In genomic region chr2:176136375-176137248, GRCh38 we compare ENCODE assay signal across 7 cellular contexts. TPM values are rescaled to one million over a fixed set of nuclear protein-coding genes. Genes with fewer than 3 reads are reported as not detected.
DNase-seq lines count a peak whose midpoint lies in the region; ATAC-seq and TF ChIP-seq lines count a peak whose summit lies in the region.
"Had no signal": no experiment of that assay in that cellular context is flagged by ENCODE, and none has a peak within 500 bp of the region (broad histone marks: within the 10 kb centered on the region; RNA-seq: fewer than 3 reads in every experiment).

No MANE protein-coding gene starts in this region.

- peak overlapping the region in 6 of 8 donors; percentile 48 to 77 (median 66) for H3K4me3 Mint-ChIP-seq in CD4-positive, alpha-beta memory T cell

- peak overlapping the region in 2 of 7 donors; percentile 26 to 54 for H3K27ac Mint-ChIP-seq in CD4-positive, alpha-beta memory T cell

- H3K4me1 Mint-ChIP-seq in CD4-positive, alpha-beta memory T cell, result peaks cover 18 to 54% (median 39%) of the 10 kb centered on the region in 4 donors

- H3K9me3 Mint-ChIP-seq in CD4-positive, alpha-beta memory T cell, result peaks cover 0 to 41% (median 34%) of the 10 kb centered on the region in 8 donors

- no peak overlapping the region for H3K27ac ChIP-seq in CD4-positive, alpha-beta memory T cell (ENCODE audit: low read depth, low read length)
- H3K27ac ChIP-seq in RWPE2 (ENCODE audit: poor library complexity, severe bottlenecking), result peak overlapping the region; percentile 50

- no peak for TF ChIP-seq CTCF in RWPE2 (IDR thresholded peaks at IDR 0.05; ENCODE audit: poor library complexity, severe bottlenecking)

- H3K27me3 Mint-ChIP-seq in CD4-positive, alpha-beta memory T cell, result peaks cover 72 to 79% of the 10 kb centered on the region in 2 donors

- POLR2A ChIA-PET in CD4-positive, alpha-beta memory T cell (lab: Charles Lee; ENCODE audit: partially characterized antibody), result no interaction called here

- ATAC-seq in RWPE2 (ENCODE audit: low read depth) (peak; percentile 67), HG02852 (IDR thresholded peaks at IDR 0.05; ENCODE audit: unreplicated experiment) (no peak)

- peaks cover 2 to 8% of the 10 kb centered on the region in 2 donors for H3K36me3 Mint-ChIP-seq in CD4-positive, alpha-beta memory T cell

- peaks cover 38% of the 10 kb centered on the region for H3K4me1 ChIP-seq in CD4-positive, alpha-beta memory T cell (ENCODE audit: insufficient read depth, low read length)
- H3K4me1 ChIP-seq in RWPE2 (ENCODE audit: insufficient read depth, poor library complexity, severe bottlenecking), result peaks cover 10% of the 10 kb centered on the region

- no peaks in the 10 kb centered on the region for H3K9me3 ChIP-seq in CD4-positive, alpha-beta memory T cell (ENCODE audit: control insufficient read depth in 1 of 2, low read length in 2 of 2)
- H3K9me3 ChIP-seq in RWPE2 (ENCODE audit: severe bottlenecking), result no peaks in the 10 kb centered on the region

- no peak for DNase-seq in CD4-positive, alpha-beta memory T cell
- DNase-seq in RWPE2 (ENCODE audit: low spot score) (no peak), mesenteric fat pad (ENCODE audit: low spot score) (peak; percentile 89), activated gamma-delta T cell treated with Interleukin-2 at 50 U/mL for 16 hours (no peak), activated gamma-delta T cell (lab: John Stamatoyannopoulos, UW) (no peak)

- CTCF ChIA-PET in CD4-positive, alpha-beta memory T cell (lab: Charles Lee; ENCODE audit: partially characterized antibody), result interaction anchor here (1.6 to 2.1 kb wide), 2 partner anchors 9 to 319 kb away, joined by 6 to 8 read pairs; no protein-coding TSS in a partner anchor

- no peak overlapping the region for H3K4me3 ChIP-seq in CD4-positive, alpha-beta memory T cell (ENCODE audit: low read length in 2 of 2)
- peak overlapping the region; percentile 72 for H3K4me3 ChIP-seq in RWPE2 (ENCODE audit: severe bottlenecking)

- peaks cover 94% of the 10 kb centered on the region for H3K27me3 ChIP-seq in CD4-positive, alpha-beta memory T cell (ENCODE audit: insufficient read depth, low read length)
- H3K27me3 ChIP-seq in RWPE2 (ENCODE audit: insufficient read depth, poor library complexity, severe bottlenecking), result no peaks in the 10 kb centered on the region

- no peaks in the 10 kb centered on the region for H3K36me3 ChIP-seq in CD4-positive, alpha-beta memory T cell (ENCODE audit: insufficient read depth, low read length)
- H3K36me3 ChIP-seq in RWPE2 (ENCODE audit: low read depth), result no peaks in the 10 kb centered on the region

- intact Hi-C loops in CD4-positive, alpha-beta memory T cell (cut with micrococcal nuclease), result no loop called here

RNA-seq across cellular contexts. Expression of gene HOXD8, which starts 7.1 kb away (rescaled TPM):
- total RNA-seq in CD4-positive, alpha-beta memory T cell, result not detected
- polyA plus RNA-seq in CD4-positive, alpha-beta memory T cell, result not detected
- 13.3 TPM for total RNA-seq in mesenteric fat pad
- total RNA-seq: bronchial epithelial cell had no signal

RNA-seq across cellular contexts. Expression of gene HOXD9, which starts 14.1 kb away (rescaled TPM):
- total RNA-seq in CD4-positive, alpha-beta memory T cell, result not detected
- not detected for polyA plus RNA-seq in CD4-positive, alpha-beta memory T cell
- total RNA-seq in mesenteric fat pad, result 6.1 TPM
- total RNA-seq: bronchial epithelial cell had no signal

RNA-seq across cellular contexts. Expression of gene HOXD4, which starts 14.7 kb away (rescaled TPM):
- not detected for total RNA-seq in CD4-positive, alpha-beta memory T cell
- polyA plus RNA-seq in CD4-positive, alpha-beta memory T cell, result not detected
- 4.1 TPM for total RNA-seq in mesenteric fat pad
- total RNA-seq: bronchial epithelial cell had no signal

RNA-seq across cellular contexts. Expression of gene HOXD10, which starts 20.0 kb away (rescaled TPM):
- total RNA-seq in CD4-positive, alpha-beta memory T cell, result not detected
- polyA plus RNA-seq in CD4-positive, alpha-beta memory T cell, result not detected
- total RNA-seq in mesenteric fat pad, result 1.7 TPM
- total RNA-seq: bronchial epithelial cell had no signal

RNA-seq across cellular contexts. Expression of gene HOXD3, which starts 20.5 kb away (rescaled TPM):
- not detected for total RNA-seq in CD4-positive, alpha-beta memory T cell
- polyA plus RNA-seq in CD4-positive, alpha-beta memory T cell, result not detected
- 5.3 TPM for total RNA-seq in mesenteric fat pad
- total RNA-seq: bronchial epithelial cell had no signal

Comparison
In these comparisons a context has a peak if more than half of its experiments do, and no peak if none do; other contexts are left out.
1. RNA of gene HOXD8, which starts 7.1 kb away (total RNA-seq): 13.3 TPM in mesenteric fat pad (single experiment); not detected in CD4-positive, alpha-beta memory T cell; every median in the first group is over 10 times any median in the second.